In genomic region chr3:123069021-123069381, GRCh38 we compare ENCODE assay signal across 10 cellular contexts. TPM values are rescaled to one million over a fixed set of nuclear protein-coding genes. Genes with fewer than 3 reads are reported as not detected.
A peak's percentile ranks its signal among the peaks of the same experiment; 100 is the strongest.
DNase-seq lines count a peak whose midpoint lies in the region; ATAC-seq and TF ChIP-seq lines count a peak whose summit lies in the region.
"Had no signal": no experiment of that assay in that cellular context is flagged by ENCODE, and none has a peak within 500 bp of the region (broad histone marks: within the 10 kb centered on the region; RNA-seq: fewer than 3 reads in every experiment).

No MANE protein-coding gene starts in this region.

- no peak overlapping the region for H3K9ac ChIP-seq in skeletal muscle satellite cell (ENCODE audit: low read depth, low read length)
- H3K9ac ChIP-seq: BLaER1 treated with 17β-estradiol and CSF1 and Interleukin-3, amounts not matched to agents 10 nM and 100 nM had no signal

- H3K36me3 ChIP-seq in iPS DF 6.9 (ENCODE audit: control insufficient read depth, insufficient read depth, low read length) (no peaks in the 10 kb centered on the region), skeletal muscle satellite cell (ENCODE audit: insufficient read depth, low read length) (no peaks in the 10 kb centered on the region)
- H3K36me3 ChIP-seq: BLaER1 treated with 17β-estradiol and CSF1 and Interleukin-3, amounts not matched to agents 10 nM and 100 nM had no signal

- H3K4me1 ChIP-seq in iPS DF 6.9 (ENCODE audit: control insufficient read depth, insufficient read depth, low read length) (peaks cover 9% of the 10 kb centered on the region; the same call in 1 of the 2 replicates), skeletal muscle satellite cell (ENCODE audit: control insufficient read depth, insufficient read depth, low read length) (peaks cover 15% of the 10 kb centered on the region)

- no CpG with 5 or more reads among the region's 5 CpGs for WGBS in iPS DF 6.9 (ENCODE audit: insufficient coverage, insufficient read length)

- H3K27ac ChIP-seq in VCaP (peak overlapping the region; percentile 88), iPS DF 6.9 (ENCODE audit: low read length) (no peak overlapping the region)
- H3K27ac ChIP-seq: BLaER1 treated with 17β-estradiol and CSF1 and Interleukin-3, amounts not matched to agents 10 nM and 100 nM had no signal

- intact Hi-C loops in activated CD8-positive, alpha-beta T cell treated with anti-CD3 and anti-CD28 coated beads for 36 hours (cut with micrococcal nuclease), result no loop called here

- CTCF ChIA-PET in activated CD8-positive, alpha-beta T cell treated with anti-CD3 and anti-CD28 coated beads for 36 hours (lab: Charles Lee), result no interaction called here
- CTCF ChIA-PET in activated CD8-positive, alpha-beta T cell treated with anti-CD3 and anti-CD28 coated beads, Interleukin-2, amount 10 ng/mL, durations not matched to agents 7 days and 5 days (lab: Charles Lee), result no interaction called here

- H3K4me3 Mint-ChIP-seq in activated CD8-positive, alpha-beta T cell treated with anti-CD3 and anti-CD28 coated beads for 36 hours, result peak overlapping the region; percentile 81
- no peak overlapping the region for H3K4me3 Mint-ChIP-seq in activated CD8-positive, alpha-beta T cell treated with anti-CD3 and anti-CD28 coated beads, Interleukin-2, amount 10 ng/mL, durations not matched to agents 7 days and 5 days

- no peaks in the 10 kb centered on the region; the same call in 1 of the 2 replicates for H3K27me3 ChIP-seq in iPS DF 6.9 (ENCODE audit: control insufficient read depth, insufficient read depth, low read length)
- peaks cover 5% of the 10 kb centered on the region for H3K27me3 ChIP-seq in skeletal muscle satellite cell (ENCODE audit: control insufficient read depth, insufficient read depth, low read length)

- H3K4me3 ChIP-seq in iPS DF 6.9 (ENCODE audit: low read length), result peak overlapping the region; percentile 4; the same call in 1 of the 2 replicates
- H3K4me3 ChIP-seq in skeletal muscle satellite cell (ENCODE audit: low read length), result peak overlapping the region; percentile 98

- peak overlapping the region; percentile 93 for H3K4me2 ChIP-seq in skeletal muscle satellite cell (ENCODE audit: low read length)

- ATAC-seq in activated CD8-positive, alpha-beta T cell treated with anti-CD3 and anti-CD28 coated beads for 36 hours, result no peak
- no peak for ATAC-seq in activated CD8-positive, alpha-beta T cell treated with anti-CD3 and anti-CD28 coated beads, Interleukin-2, amount 10 ng/mL, durations not matched to agents 7 days and 5 days

- no peak overlapping the region for H3K27ac Mint-ChIP-seq in activated CD8-positive, alpha-beta T cell treated with anti-CD3 and anti-CD28 coated beads for 36 hours
- no peak overlapping the region for H3K27ac Mint-ChIP-seq in activated CD8-positive, alpha-beta T cell treated with anti-CD3 and anti-CD28 coated beads, Interleukin-2, amount 10 ng/mL, durations not matched to agents 7 days and 5 days
- H3K27ac Mint-ChIP-seq: activated CD4-positive, alpha-beta memory T cell treated with anti-CD3 and anti-CD28 coated beads for 36 hours had no signal

- TF ChIP-seq CTCF in activated CD8-positive, alpha-beta T cell treated with anti-CD3 and anti-CD28 coated beads for 36 hours (IDR thresholded peaks at IDR 0.05), result no peak
- TF ChIP-seq CTCF in VCaP (conservative IDR thresholded peaks at IDR 0.05), result no peak

- POLR2A ChIA-PET in activated CD8-positive, alpha-beta T cell treated with anti-CD3 and anti-CD28 coated beads for 36 hours (lab: Charles Lee), result no interaction called here
- POLR2A ChIA-PET in activated CD8-positive, alpha-beta T cell treated with anti-CD3 and anti-CD28 coated beads, Interleukin-2, amount 10 ng/mL, durations not matched to agents 7 days and 5 days (lab: Charles Lee), result no interaction called here

- H3K36me3 Mint-ChIP-seq in activated CD8-positive, alpha-beta T cell treated with anti-CD3 and anti-CD28 coated beads for 36 hours (ENCODE audit: low read depth), result peaks cover 8% of the 10 kb centered on the region
- H3K36me3 Mint-ChIP-seq in activated CD8-positive, alpha-beta T cell treated with anti-CD3 and anti-CD28 coated beads, Interleukin-2, amount 10 ng/mL, durations not matched to agents 7 days and 5 days (ENCODE audit: low read depth), result no peaks in the 10 kb centered on the region
- H3K36me3 Mint-ChIP-seq: activated CD4-positive, alpha-beta memory T cell treated with anti-CD3 and anti-CD28 coated beads for 36 hours had no signal

- H3K9me3 ChIP-seq in iPS DF 6.9 (ENCODE audit: control insufficient read depth, insufficient read depth, low read length) (no peaks in the 10 kb centered on the region), skeletal muscle satellite cell (replicated peaks; ENCODE audit: low read length) (no peaks in the 10 kb centered on the region)
- H3K9me3 ChIP-seq: BLaER1 treated with 17β-estradiol and CSF1 and Interleukin-3, amounts not matched to agents 10 nM and 100 nM had no signal

- no peak for DNase-seq in activated CD8-positive, alpha-beta T cell treated with anti-CD3 and anti-CD28 coated beads for 36 hours
- no peak for DNase-seq in activated CD8-positive, alpha-beta T cell treated with anti-CD3 and anti-CD28 coated beads, Interleukin-2, amount 10 ng/mL, durations not matched to agents 7 days and 5 days
- DNase-seq in iPS DF 6.9 (ENCODE audit: low read depth, low spot score) (no peak), NCI-H446 (lab: John Stamatoyannopoulos, UW) (no peak), DMS153 (lab: John Stamatoyannopoulos, UW) (no peak), OCI-M1 (lab: John Stamatoyannopoulos, UW) (no peak)
- DNase-seq: activated CD4-positive, alpha-beta memory T cell treated with anti-CD3 and anti-CD28 coated beads for 36 hours had no signal

- no peaks in the 10 kb centered on the region for H3K27me3 Mint-ChIP-seq in activated CD8-positive, alpha-beta T cell treated with anti-CD3 and anti-CD28 coated beads for 36 hours
- peaks cover 4% of the 10 kb centered on the region for H3K27me3 Mint-ChIP-seq in activated CD8-positive, alpha-beta T cell treated with anti-CD3 and anti-CD28 coated beads, Interleukin-2, amount 10 ng/mL, durations not matched to agents 7 days and 5 days (ENCODE audit: low read depth)
- H3K27me3 Mint-ChIP-seq: activated CD4-positive, alpha-beta memory T cell treated with anti-CD3 and anti-CD28 coated beads for 36 hours had no signal

- H3K4me1 Mint-ChIP-seq in activated CD8-positive, alpha-beta T cell treated with anti-CD3 and anti-CD28 coated beads for 36 hours (ENCODE audit: low read depth), result peaks cover 38% of the 10 kb centered on the region
- H3K4me1 Mint-ChIP-seq in activated CD8-positive, alpha-beta T cell treated with anti-CD3 and anti-CD28 coated beads, Interleukin-2, amount 10 ng/mL, durations not matched to agents 7 days and 5 days (ENCODE audit: low read depth), result peaks cover 52% of the 10 kb centered on the region

- H3K9me3 Mint-ChIP-seq in activated CD8-positive, alpha-beta T cell treated with anti-CD3 and anti-CD28 coated beads for 36 hours, result no peaks in the 10 kb centered on the region
- no peaks in the 10 kb centered on the region for H3K9me3 Mint-ChIP-seq in activated CD8-positive, alpha-beta T cell treated with anti-CD3 and anti-CD28 coated beads, Interleukin-2, amount 10 ng/mL, durations not matched to agents 7 days and 5 days (ENCODE audit: insufficient read depth)
- H3K9me3 Mint-ChIP-seq: activated CD4-positive, alpha-beta memory T cell treated with anti-CD3 and anti-CD28 coated beads for 36 hours had no signal

RNA-seq across cellular contexts. Expression of gene PDIA5, which starts 2.2 kb away (rescaled TPM):
- total RNA-seq in activated CD8-positive, alpha-beta T cell treated with anti-CD3 and anti-CD28 coated beads for 36 hours, result 10 to 100 TPM; 17.9 to 19.0 TPM
- total RNA-seq in activated CD8-positive, alpha-beta T cell treated with anti-CD3 and anti-CD28 coated beads, Interleukin-2, amount 10 ng/mL, durations not matched to agents 7 days and 5 days, result 10 to 100 TPM in 1 of 2 experiments, 1 to 10 TPM in 1; 8.8 to 11.4 TPM
- 34.3 and 39.5 TPM in 2 replicates for total RNA-seq in skeletal muscle satellite cell (2012; rRNA removed)

RNA-seq across cellular contexts. Expression of gene SEMA5B, which starts 41.4 kb away (rescaled TPM):
- total RNA-seq in activated CD8-positive, alpha-beta T cell treated with anti-CD3 and anti-CD28 coated beads for 36 hours, result not detected
- total RNA-seq in activated CD8-positive, alpha-beta T cell treated with anti-CD3 and anti-CD28 coated beads, Interleukin-2, amount 10 ng/mL, durations not matched to agents 7 days and 5 days, result not detected
- total RNA-seq in skeletal muscle satellite cell (2012; rRNA removed), result not detected in 2 replicates
- total RNA-seq: activated CD4-positive, alpha-beta memory T cell treated with anti-CD3 and anti-CD28 coated beads for 36 hours had no signal
